Comparison of ENCODE assay signal across 9 cellular contexts in genomic region chr14:30873308-30874119, GRCh38. TPM values are rescaled to one million over a fixed set of nuclear protein-coding genes. Genes with fewer than 3 reads are reported as not detected.
A peak's percentile ranks its signal among the peaks of the same experiment; 100 is the strongest.
DNase-seq lines count a peak whose midpoint lies in the region; ATAC-seq, FAIRE-seq and TF ChIP-seq lines count a peak whose summit lies in the region.
"Had no signal": no experiment of that assay in that cellular context is flagged by ENCODE, and none has a peak within 500 bp of the region (broad histone marks: within the 10 kb centered on the region; RNA-seq: fewer than 3 reads in every experiment).

No MANE protein-coding gene starts in this region.

- peaks cover 10% of the 10 kb centered on the region for H3K4me1 ChIP-seq in osteoblast (ENCODE audit: insufficient read depth, low read length)

- BruUV-seq in Calu3 (replicated peaks; lab: Mats Ljungman, UMichigan), result no TSS peak

- no peak overlapping the region for H3K27ac Mint-ChIP-seq in Calu3 (ENCODE audit: unreplicated experiment)
- peak overlapping the region in 2 of 3 donors; percentile 73 to 85 for H3K27ac Mint-ChIP-seq in IgD-negative memory B cell

- TF ChIP-seq CTCF in Calu3 (IDR thresholded peaks at IDR 0.05; ENCODE audit: unreplicated experiment) (no peak), coronary artery (IDR thresholded peaks at IDR 0.05) (no peak), osteoblast (IDR thresholded peaks at IDR 0.05; ENCODE audit: extremely low read depth, low read depth, low read length) (no peak)

- no peak overlapping the region for H3K27ac ChIP-seq in coronary artery
- no peak overlapping the region for H3K27ac ChIP-seq in osteoblast (ENCODE audit: low read depth, low read length)

- H3K9me3 Mint-ChIP-seq in Calu3 (ENCODE audit: low read depth, unreplicated experiment), result no peaks in the 10 kb centered on the region
- no peaks in the 10 kb centered on the region for H3K9me3 Mint-ChIP-seq in IgD-negative memory B cell

- H3K36me3 ChIP-seq in osteoblast (ENCODE audit: insufficient read depth, low read length), result no peaks in the 10 kb centered on the region

- no peaks in the 10 kb centered on the region for H4K20me1 ChIP-seq in osteoblast (ENCODE audit: insufficient read depth, low read length)

- H3K4me2 ChIP-seq in osteoblast (ENCODE audit: insufficient read depth, low read length), result peak overlapping the region; percentile 73

- CTCF ChIA-PET in Calu3 (lab: Charles Lee), result interaction anchor here (0.5 to 0.6 kb wide), 2 partner anchors 27 to 32 kb away, joined by 3 read pairs; no protein-coding TSS in a partner anchor

- no peaks in the 10 kb centered on the region for H3K79me2 ChIP-seq in osteoblast (ENCODE audit: insufficient read depth, low read length)

- no peaks in the 10 kb centered on the region for H3K9me3 ChIP-seq in osteoblast (ENCODE audit: low read depth, low read length)

- H3K4me1 Mint-ChIP-seq in Calu3 (ENCODE audit: low read depth, unreplicated experiment), result no peaks in the 10 kb centered on the region
- H3K4me1 Mint-ChIP-seq in IgD-negative memory B cell, result peaks cover 30 to 37% (median 35%) of the 10 kb centered on the region in 3 donors

- FAIRE-seq in urothelium cell line (lab: Jason Lieb, UNC), result no peak

- H3K4me3 ChIP-seq in coronary artery (peak overlapping the region; percentile 73), osteoblast (ENCODE audit: insufficient read depth, low read length) (peak overlapping the region; percentile 64)

- peak overlapping the region; percentile 92 for H3K4me3 Mint-ChIP-seq in Calu3 (ENCODE audit: low read depth, unreplicated experiment)
- peak overlapping the region; percentile 78 to 92 (median 88) for H3K4me3 Mint-ChIP-seq in IgD-negative memory B cell

- DNase-seq in Calu3 (no peak), coronary artery (ENCODE audit: low spot score) (no peak), osteoblast (ENCODE audit: insufficient read length, low spot score, missing footprints) (no peak), NCI-H226 (no peak), urothelium cell line (ENCODE audit: low spot score) (no peak)
- DNase-seq in activated CD4-positive, CD25-positive, alpha-beta regulatory T cell treated with anti-CD3 and anti-CD28 coated beads, Interleukin-2, amount 50 U/mL, for 72 hours, result no peak
- DNase-seq: cortex of kidney had no signal

- intact Hi-C loops in Calu3 (cut with micrococcal nuclease; ENCODE audit: unreplicated experiment), result no loop called here

- H3K27me3 Mint-ChIP-seq in Calu3 (ENCODE audit: unreplicated experiment), result peaks cover 12% of the 10 kb centered on the region
- peaks cover 2% of the 10 kb centered on the region for H3K27me3 Mint-ChIP-seq in IgD-negative memory B cell

- H3K36me3 Mint-ChIP-seq in Calu3 (ENCODE audit: insufficient read depth, unreplicated experiment), result peaks cover 19% of the 10 kb centered on the region
- peaks cover 3% of the 10 kb centered on the region for H3K36me3 Mint-ChIP-seq in IgD-negative memory B cell

- no peak overlapping the region for H2AFZ ChIP-seq in osteoblast (ENCODE audit: low read length)

- H3K27me3 ChIP-seq in osteoblast (ENCODE audit: insufficient read depth, low read length), result peaks cover 64% of the 10 kb centered on the region

- ATAC-seq in GM18907 (IDR thresholded peaks at IDR 0.05; ENCODE audit: unreplicated experiment), result no peak

RNA-seq across cellular contexts. Expression of gene COCH, which starts 0.8 kb away (rescaled TPM):
- total RNA-seq in Calu3 (2022) (10.3 and 15.8 TPM in 2 replicates), osteoblast (0.29 and 1.1 TPM in 2 replicates)
- 189 TPM for polyA plus RNA-seq in IgD-negative memory B cell
